Comparison of ENCODE assay signal across 17 cellular contexts in the genomic region with DNA sequence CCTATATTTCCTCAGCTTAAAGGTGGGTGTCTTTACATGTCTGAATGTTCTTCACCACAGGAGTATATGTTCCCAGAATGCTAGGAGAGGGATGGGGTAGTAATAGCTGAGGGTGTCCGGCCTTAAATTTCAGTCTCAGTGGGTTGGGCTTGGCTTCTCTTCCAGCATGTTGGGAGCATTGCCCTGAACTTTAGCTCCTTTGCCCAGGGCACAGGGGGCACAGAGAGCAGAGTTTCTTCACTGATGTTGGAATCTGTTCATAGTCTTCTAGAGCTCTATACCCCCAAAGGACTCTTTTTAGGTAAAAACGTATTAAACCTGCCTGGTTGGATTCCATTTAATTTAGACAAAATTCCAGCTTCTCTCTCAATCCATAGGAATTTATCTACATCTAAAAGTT.
DNase-seq lines count a peak whose midpoint lies in the region; ATAC-seq and TF ChIP-seq lines count a peak whose summit lies in the region.
"Had no signal": no experiment of that assay in that cellular context is flagged by ENCODE, and none has a peak within 500 bp of the region (broad histone marks: within the 10 kb centered on the region; RNA-seq: fewer than 3 reads in every experiment).

No MANE protein-coding gene starts in this region.

- 72 to 76% methylated on average over 2 of the region's 2 CpGs for WGBS in heart right ventricle, 2 donors

- no peak for ATAC-seq in Right ventricle myocardium inferior
- no peak for ATAC-seq in heart right ventricle
- peak; percentile 98 for ATAC-seq in left lobe of liver
- ATAC-seq: A549; CD8-positive, alpha-beta T cell had no signal

- intact Hi-C loops in Right ventricle myocardium inferior (cut with DNase I), result no loop called here
- intact Hi-C loops in heart right ventricle (cut with DNase I), result no loop called here

- H3K79me2 ChIP-seq in osteoblast (ENCODE audit: insufficient read depth, low read length), result no peaks in the 10 kb centered on the region

- TF ChIP-seq CTCF in heart right ventricle (IDR thresholded peaks at IDR 0.05) (no peak), osteoblast (IDR thresholded peaks at IDR 0.05; ENCODE audit: extremely low read depth, low read depth, low read length) (no peak)

- H3K27me3 ChIP-seq in heart right ventricle (peaks cover 0 to 3% (median 0%) of the 10 kb centered on the region in 7 donors), osteoblast (ENCODE audit: insufficient read depth, low read length) (no peaks in the 10 kb centered on the region)
- H3K27me3 ChIP-seq: BLaER1 treated with 17β-estradiol and CSF1 and Interleukin-3, amounts not matched to agents 10 nM and 100 nM had no signal

- H3K36me3 ChIP-seq in heart right ventricle (no peaks in the 10 kb centered on the region), osteoblast (ENCODE audit: insufficient read depth, low read length) (no peaks in the 10 kb centered on the region)
- H3K36me3 ChIP-seq: BLaER1 treated with 17β-estradiol and CSF1 and Interleukin-3, amounts not matched to agents 10 nM and 100 nM had no signal

- CTCF ChIA-PET in activated naive CD4-positive, alpha-beta T cell treated with anti-CD3 and anti-CD28 coated beads, Interleukin-2, amount 10 ng/mL, durations not matched to agents 7 days and 5 days (lab: Charles Lee), result no interaction called here

- no peaks in the 10 kb centered on the region for H4K20me1 ChIP-seq in osteoblast (ENCODE audit: insufficient read depth, low read length)
- H4K20me1 ChIP-seq: BLaER1 treated with 17β-estradiol and CSF1 and Interleukin-3, amounts not matched to agents 10 nM and 100 nM had no signal

- H2AFZ ChIP-seq in osteoblast (ENCODE audit: low read length), result no peak overlapping the region

- H3K4me1 Mint-ChIP-seq in activated naive CD4-positive, alpha-beta T cell treated with anti-CD3 and anti-CD28 coated beads, Interleukin-2, amount 10 ng/mL, durations not matched to agents 7 days and 5 days, result no peaks in the 10 kb centered on the region
- H3K4me1 Mint-ChIP-seq: B cell had no signal

- H3K4me2 ChIP-seq in osteoblast (ENCODE audit: insufficient read depth, low read length), result no peak overlapping the region
- H3K4me2 ChIP-seq: A549; BLaER1 treated with 17β-estradiol and CSF1 and Interleukin-3, amounts not matched to agents 10 nM and 100 nM had no signal

- H3K4me3 Mint-ChIP-seq in activated naive CD4-positive, alpha-beta T cell treated with anti-CD3 and anti-CD28 coated beads, Interleukin-2, amount 10 ng/mL, durations not matched to agents 7 days and 5 days, result no peak overlapping the region
- H3K4me3 Mint-ChIP-seq: B cell; CD4-positive, alpha-beta T cell; CD8-positive, alpha-beta T cell had no signal

- H3K9me3 Mint-ChIP-seq in activated naive CD4-positive, alpha-beta T cell treated with anti-CD3 and anti-CD28 coated beads, Interleukin-2, amount 10 ng/mL, durations not matched to agents 7 days and 5 days, result no peaks in the 10 kb centered on the region
- H3K9me3 Mint-ChIP-seq: CD4-positive, alpha-beta T cell; CD8-positive, alpha-beta T cell had no signal

- H3K9me3 ChIP-seq in heart right ventricle, result no peaks in the 10 kb centered on the region
- no peaks in the 10 kb centered on the region for H3K9me3 ChIP-seq in osteoblast (ENCODE audit: low read depth, low read length)
- H3K9me3 ChIP-seq: A549; BLaER1 treated with 17β-estradiol and CSF1 and Interleukin-3, amounts not matched to agents 10 nM and 100 nM; Caco-2 had no signal

- H3K4me3 ChIP-seq in heart right ventricle (no peak overlapping the region), osteoblast (ENCODE audit: insufficient read depth, low read length) (no peak overlapping the region)
- H3K4me3 ChIP-seq: A549; BLaER1 treated with 17β-estradiol and CSF1 and Interleukin-3, amounts not matched to agents 10 nM and 100 nM had no signal

- H3K27ac Mint-ChIP-seq in activated naive CD4-positive, alpha-beta T cell treated with anti-CD3 and anti-CD28 coated beads, Interleukin-2, amount 10 ng/mL, durations not matched to agents 7 days and 5 days, result no peak overlapping the region
- H3K27ac Mint-ChIP-seq: B cell; CD4-positive, alpha-beta T cell; CD8-positive, alpha-beta T cell had no signal

- no peaks in the 10 kb centered on the region for H3K27me3 Mint-ChIP-seq in activated naive CD4-positive, alpha-beta T cell treated with anti-CD3 and anti-CD28 coated beads, Interleukin-2, amount 10 ng/mL, durations not matched to agents 7 days and 5 days
- H3K27me3 Mint-ChIP-seq: B cell; CD4-positive, alpha-beta T cell had no signal

- H3K4me1 ChIP-seq in heart right ventricle, result no peaks in the 10 kb centered on the region
- no peaks in the 10 kb centered on the region for H3K4me1 ChIP-seq in osteoblast (ENCODE audit: insufficient read depth, low read length)
- H3K4me1 ChIP-seq: A549; BLaER1 treated with 17β-estradiol and CSF1 and Interleukin-3, amounts not matched to agents 10 nM and 100 nM; Caco-2 had no signal

- DNase-seq in Right ventricle myocardium inferior (ENCODE audit: missing footprints), result peak; percentile 43
- DNase-seq in heart right ventricle, result no peak
- peak; percentile 82 for DNase-seq in left lobe of liver (ENCODE audit: low spot score)
- DNase-seq in osteoblast (ENCODE audit: insufficient read length, low spot score, missing footprints), result peak; percentile 32
- DNase-seq in activated naive CD4-positive, alpha-beta T cell treated with anti-CD3 and anti-CD28 coated beads, Interleukin-2, amount 10 ng/mL, durations not matched to agents 7 days and 5 days, result no peak
- DNase-seq: AML-193; Caco-2; Calu3; CD4-positive, alpha-beta T cell; CD8-positive, alpha-beta T cell; DMS79 treated with DMSO at 0.1 percent for 48 hours; GF-D8 had no signal

- H3K36me3 Mint-ChIP-seq in activated naive CD4-positive, alpha-beta T cell treated with anti-CD3 and anti-CD28 coated beads, Interleukin-2, amount 10 ng/mL, durations not matched to agents 7 days and 5 days, result no peaks in the 10 kb centered on the region
- H3K36me3 Mint-ChIP-seq: CD8-positive, alpha-beta T cell had no signal

- no peak overlapping the region for H3K27ac ChIP-seq in heart right ventricle
- H3K27ac ChIP-seq in osteoblast (ENCODE audit: low read depth, low read length), result no peak overlapping the region
- H3K27ac ChIP-seq: 22Rv1; A549; BLaER1 treated with 17β-estradiol and CSF1 and Interleukin-3, amounts not matched to agents 10 nM and 100 nM; C4-2B had no signal

Comparison
In these comparisons a context has a peak if more than half of its experiments do, and no peak if none do; other contexts are left out.
1. DNase-seq: peak in Right ventricle myocardium inferior (single experiment), left lobe of liver (single experiment) and osteoblast (single experiment); none in heart right ventricle (0 of 2) and activated naive CD4-positive, alpha-beta T cell treated with anti-CD3 and anti-CD28 coated beads, Interleukin-2, amount 10 ng/mL, durations not matched to agents 7 days and 5 days (single experiment).